1 cellular context compared by ENCODE assay signal in genomic region chr17:51189628-51190027, GRCh38.
TF ChIP-seq lines count a peak whose summit lies in the region.

No MANE protein-coding gene starts in this region.

TF ChIP-seq in liver, 16 proteins besides CTCF, POLR2A, EP300 and RAD21 (continued from another document):
- TF ChIP-seq MAX (IDR thresholded peaks at IDR 0.05) (no peak), TAF1 (conservative IDR thresholded peaks at IDR 0.05) (no peak), YY1 (IDR thresholded peaks at IDR 0.05) (no peak), JUND (IDR thresholded peaks at IDR 0.05) (no peak), FOXA1 (IDR thresholded peaks at IDR 0.05) (no peak), ZBTB33 (IDR thresholded peaks at IDR 0.05) (no peak), RXRA (IDR thresholded peaks at IDR 0.05) (no peak), HNF4A (conservative IDR thresholded peaks at IDR 0.05) (no peak), EGR1 (IDR thresholded peaks at IDR 0.05; ENCODE audit: low read depth in 2 of 2) (no peak)
